In genomic region chr4:109005523-109005922, GRCh38 we compare ENCODE assay signal across 1 cellular context.
TF ChIP-seq lines count a peak whose summit lies in the region.

No MANE protein-coding gene starts in this region.

TF ChIP-seq in WTC11, 78 proteins besides CTCF, POLR2A, EP300 and RAD21 (continued from another document):
- TF ChIP-seq ARID4B (CRISPR knock-in tag; IDR thresholded peaks at IDR 0.05; ENCODE audit: borderline replicate concordance), result no peak
- no peak for TF ChIP-seq SOX15 (CRISPR knock-in tag; IDR thresholded peaks at IDR 0.05)
